In the genomic region with DNA sequence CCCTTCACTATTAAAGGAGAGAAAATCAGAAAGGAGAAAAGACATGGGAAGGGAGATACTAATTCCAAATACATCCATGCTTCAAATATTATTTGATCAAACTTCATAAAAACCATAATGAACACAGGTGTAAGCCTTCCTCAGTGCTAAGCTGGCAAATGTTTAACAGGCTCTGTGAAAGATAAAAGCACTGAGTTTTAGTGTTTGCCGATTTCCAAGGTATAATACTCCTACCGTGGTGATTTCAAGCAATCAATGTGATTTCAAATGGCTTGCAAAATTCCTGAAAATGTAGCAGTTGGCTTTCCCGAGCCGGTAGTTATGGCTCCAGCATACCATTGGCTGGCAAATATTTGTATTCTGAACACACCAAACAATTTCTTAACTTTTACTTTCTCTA, we compare ENCODE assay signal across 30 cellular contexts.
"Had no signal": no experiment of that assay in that cellular context is flagged by ENCODE, and none has a peak within 500 bp of the region (broad histone marks: within the 10 kb centered on the region; RNA-seq: fewer than 3 reads in every experiment).

No MANE protein-coding gene starts in this region.

- H3K9me3 ChIP-seq: ascending aorta, body of pancreas had no signal

- H3K27me3 Mint-ChIP-seq: activated CD4-positive, alpha-beta memory T cell treated with anti-CD3 and anti-CD28 coated beads for 36 hours; activated CD4-positive, alpha-beta T cell treated with anti-CD3 and anti-CD28 coated beads, Interleukin-2, amount 10 ng/mL, durations not matched to agents 7 days and 5 days; activated naive CD8-positive, alpha-beta T cell treated with anti-CD3 and anti-CD28 coated beads, Interleukin-2, amount 50 U/mL, for 24 hours; T-cell had no signal

- H3K36me3 ChIP-seq: ascending aorta had no signal

- H3K4me1 Mint-ChIP-seq: activated CD4-positive, alpha-beta T cell treated with anti-CD3 and anti-CD28 coated beads, Interleukin-2, amount 10 ng/mL, durations not matched to agents 7 days and 5 days; activated naive CD8-positive, alpha-beta T cell treated with anti-CD3 and anti-CD28 coated beads, Interleukin-2, amount 50 U/mL, for 24 hours; T-cell had no signal

- H3K4me3 Mint-ChIP-seq: activated CD4-positive, alpha-beta memory T cell treated with anti-CD3 and anti-CD28 coated beads for 36 hours; activated CD4-positive, alpha-beta T cell treated with anti-CD3 and anti-CD28 coated beads, Interleukin-2, amount 10 ng/mL, durations not matched to agents 7 days and 5 days; activated naive CD8-positive, alpha-beta T cell treated with anti-CD3 and anti-CD28 coated beads, Interleukin-2, amount 50 U/mL, for 24 hours; activated T-cell treated with anti-CD3 and anti-CD28 coated beads, Interleukin-2, amount 50 U/mL, for 4 hours; T-cell had no signal

- H3K4me1 ChIP-seq: ascending aorta, body of pancreas had no signal

- H3K9me3 Mint-ChIP-seq: activated CD4-positive, alpha-beta memory T cell treated with anti-CD3 and anti-CD28 coated beads for 36 hours; activated CD4-positive, alpha-beta T cell treated with anti-CD3 and anti-CD28 coated beads, Interleukin-2, amount 10 ng/mL, durations not matched to agents 7 days and 5 days; activated naive CD4-positive, alpha-beta T cell treated with anti-CD3 and anti-CD28 coated beads, Interleukin-2, amount 50 U/mL, for 72 hours; activated naive CD8-positive, alpha-beta T cell treated with anti-CD3 and anti-CD28 coated beads, Interleukin-2, amount 50 U/mL, for 24 hours; activated T-cell treated with anti-CD3 and anti-CD28 coated beads, Interleukin-2, amount 50 U/mL, for 4 hours; T-cell had no signal

- H3K4me3 ChIP-seq: ascending aorta, body of pancreas, SK-N-MC had no signal

- ATAC-seq: activated naive CD4-positive, alpha-beta T cell treated with anti-CD3 and anti-CD28 coated beads, Interleukin-2, amount 50 U/mL, for 72 hours; activated naive CD8-positive, alpha-beta T cell treated with anti-CD3 and anti-CD28 coated beads, Interleukin-2, amount 50 U/mL, for 24 hours; activated T-cell treated with anti-CD3 and anti-CD28 coated beads, Interleukin-2, amount 50 U/mL, for 4 hours; body of pancreas; Panc1; Right ventricle myocardium inferior; T-cell had no signal

- H3K36me3 Mint-ChIP-seq: activated CD4-positive, alpha-beta memory T cell treated with anti-CD3 and anti-CD28 coated beads for 36 hours; activated naive CD4-positive, alpha-beta T cell treated with anti-CD3 and anti-CD28 coated beads, Interleukin-2, amount 50 U/mL, for 72 hours; T-cell had no signal

- H3K27ac Mint-ChIP-seq: activated CD4-positive, alpha-beta memory T cell treated with anti-CD3 and anti-CD28 coated beads for 36 hours; activated CD4-positive, alpha-beta T cell treated with anti-CD3 and anti-CD28 coated beads, Interleukin-2, amount 10 ng/mL, durations not matched to agents 7 days and 5 days; activated naive CD4-positive, alpha-beta T cell treated with anti-CD3 and anti-CD28 coated beads, Interleukin-2, amount 50 U/mL, for 72 hours; activated naive CD8-positive, alpha-beta T cell treated with anti-CD3 and anti-CD28 coated beads, Interleukin-2, amount 50 U/mL, for 24 hours; T-cell had no signal

- FAIRE-seq: bronchial epithelial cell, TTC549 had no signal

- DNase-seq: activated CD4-positive, alpha-beta memory T cell treated with anti-CD3 and anti-CD28 coated beads for 36 hours; activated CD4-positive, alpha-beta T cell treated with anti-CD3 and anti-CD28 coated beads, Interleukin-2, amount 10 ng/mL, durations not matched to agents 7 days and 5 days; activated CD4-positive, CD25-positive, alpha-beta regulatory T cell; activated CD8-positive, alpha-beta memory T cell treated with anti-CD3 and anti-CD28 coated beads for 24 hours; activated effector memory CD4-positive, alpha-beta T cell treated with anti-CD3 and anti-CD28 coated beads, Interleukin-2, amount 50 U/mL, for 16 hours; activated naive CD4-positive, alpha-beta T cell treated with Interleukin-2 at 50 U/mL for 16 hours; activated naive CD8-positive, alpha-beta T cell treated with anti-CD3 and anti-CD28 coated beads, Interleukin-2, amount 50 U/mL, for 24 hours; activated T-cell treated with anti-CD3 and anti-CD28 coated beads, Interleukin-2, amount 50 U/mL, for 4 hours; amniotic stem cell; body of pancreas; central memory CD4-positive, alpha-beta T cell; NCI-H1048; NCI-H1694; NCI-H2029; NCI-H2107; NCI-H2171 treated with DMSO at 0.1 percent for 48 hours; NCI-H226; NCI-H526 treated with DMSO at 0.1 percent for 48 hours; NCI-H82; RPMI8226; T-cell; T-helper 2 cell; T1000 had no signal

- H3K27ac ChIP-seq: ascending aorta, body of pancreas, SK-N-MC had no signal

- H3K27me3 ChIP-seq: ascending aorta, body of pancreas had no signal
